In genomic region chrX:129961180-129962083, GRCh38 we compare ENCODE assay signal across 8 cellular contexts. TPM values are rescaled to one million over a fixed set of nuclear protein-coding genes. Genes with fewer than 3 reads are reported as not detected.
A peak's percentile ranks its signal among the peaks of the same experiment; 100 is the strongest.
DNase-seq lines count a peak whose midpoint lies in the region; ATAC-seq and TF ChIP-seq lines count a peak whose summit lies in the region.

No MANE protein-coding gene starts in this region.

- CTCF ChIA-PET in activated B cell treated with CpG ODN at 0.5 μM for 24 hours (lab: Charles Lee) = interaction anchor here (0.7 to 1.2 kb wide), 2 partner anchors 35 to 63 kb away, joined by 3 read pairs; no protein-coding TSS in a partner anchor

- H3K27ac Mint-ChIP-seq in activated B cell treated with CpG ODN at 0.5 μM for 24 hours (peak overlapping the region; percentile 87), neural crest cell (ENCODE audit: unreplicated experiment) (peak overlapping the region; percentile 20)

- H3K27me3 Mint-ChIP-seq in activated B cell treated with CpG ODN at 0.5 μM for 24 hours (no peaks in the 10 kb centered on the region), neural crest cell (ENCODE audit: low read depth) (peaks cover 6% of the 10 kb centered on the region)

- H3K9me3 Mint-ChIP-seq in activated B cell treated with CpG ODN at 0.5 μM for 24 hours = no peaks in the 10 kb centered on the region
- H3K9me3 Mint-ChIP-seq in neural crest cell = peaks cover under 1% of the 10 kb centered on the region

- TF ChIP-seq CTCF in activated B cell treated with CpG ODN at 0.5 μM for 24 hours (IDR thresholded peaks at IDR 0.05) (no peak), neural crest cell (conservative IDR thresholded peaks at IDR 0.05) (no peak)

- H3K36me3 Mint-ChIP-seq in activated B cell treated with CpG ODN at 0.5 μM for 24 hours (ENCODE audit: low read depth) (no peaks in the 10 kb centered on the region), neural crest cell (ENCODE audit: low read depth) (no peaks in the 10 kb centered on the region)

- POLR2A ChIA-PET in activated B cell treated with CpG ODN at 0.5 μM for 24 hours (lab: Charles Lee) = interaction anchor here (0.6 to 2.5 kb wide), 10 partner anchors 9 to 282 kb away, joined by 3 to 12 read pairs (median 6); partner anchors contain the start of genes BCORL1 and UTP14A

- H3K4me3 Mint-ChIP-seq in activated B cell treated with CpG ODN at 0.5 μM for 24 hours (peak overlapping the region; percentile 79), neural crest cell (peak overlapping the region; percentile 49)

- DNase-seq in AG08395 (ENCODE audit: low spot score) (peak; percentile 41), NCI-H1436 treated with DMSO at 0.1 percent for 48 hours (lab: John Stamatoyannopoulos, UW) (peak; percentile 34), activated B cell treated with CpG ODN at 0.5 μM for 24 hours (peak; percentile 55), neural crest cell (ENCODE audit: low read depth, low spot score) (peak; percentile 23), GOT3 (lab: John Stamatoyannopoulos, UW) (no peak)
- peak; percentile 42 for DNase-seq in effector CD8-positive, alpha-beta T cell (lab: John Stamatoyannopoulos, UW)

- intact Hi-C loops in activated B cell treated with CpG ODN at 0.5 μM for 24 hours (cut with micrococcal nuclease) = loop anchor here (1.0 kb wide), 4 partner anchors 21 to 118 kb away; partner anchors contain the start of genes BCORL1 and ZDHHC9

- peaks cover 20% of the 10 kb centered on the region for H3K4me1 Mint-ChIP-seq in activated B cell treated with CpG ODN at 0.5 μM for 24 hours
- H3K4me1 Mint-ChIP-seq in neural crest cell = peaks cover 39% of the 10 kb centered on the region

- ATAC-seq in GM18517 (IDR thresholded peaks at IDR 0.05; ENCODE audit: unreplicated experiment) = peak; percentile 82
- ATAC-seq in HG02870 (IDR thresholded peaks at IDR 0.05; ENCODE audit: unreplicated experiment) = peak; percentile 88
- ATAC-seq in activated B cell treated with CpG ODN at 0.5 μM for 24 hours (ENCODE audit: low read depth) = peak; percentile 83

RNA-seq across cellular contexts. Expression of gene BCORL1, which starts 21.0 kb away (rescaled TPM):
- total RNA-seq in activated B cell treated with CpG ODN at 0.5 μM for 24 hours = 8.0 and 8.2 TPM in 2 replicates
- 46.2 and 53.7 TPM in 2 replicates for total RNA-seq in neural crest cell

RNA-seq across cellular contexts. Expression of gene UTP14A, which starts 55.5 kb away (rescaled TPM):
- 33.0 and 33.6 TPM in 2 replicates for total RNA-seq in activated B cell treated with CpG ODN at 0.5 μM for 24 hours
- total RNA-seq in neural crest cell = 24.1 and 26.3 TPM in 2 replicates
